Comparison of ENCODE assay signal across 9 cellular contexts in the genomic region with DNA sequence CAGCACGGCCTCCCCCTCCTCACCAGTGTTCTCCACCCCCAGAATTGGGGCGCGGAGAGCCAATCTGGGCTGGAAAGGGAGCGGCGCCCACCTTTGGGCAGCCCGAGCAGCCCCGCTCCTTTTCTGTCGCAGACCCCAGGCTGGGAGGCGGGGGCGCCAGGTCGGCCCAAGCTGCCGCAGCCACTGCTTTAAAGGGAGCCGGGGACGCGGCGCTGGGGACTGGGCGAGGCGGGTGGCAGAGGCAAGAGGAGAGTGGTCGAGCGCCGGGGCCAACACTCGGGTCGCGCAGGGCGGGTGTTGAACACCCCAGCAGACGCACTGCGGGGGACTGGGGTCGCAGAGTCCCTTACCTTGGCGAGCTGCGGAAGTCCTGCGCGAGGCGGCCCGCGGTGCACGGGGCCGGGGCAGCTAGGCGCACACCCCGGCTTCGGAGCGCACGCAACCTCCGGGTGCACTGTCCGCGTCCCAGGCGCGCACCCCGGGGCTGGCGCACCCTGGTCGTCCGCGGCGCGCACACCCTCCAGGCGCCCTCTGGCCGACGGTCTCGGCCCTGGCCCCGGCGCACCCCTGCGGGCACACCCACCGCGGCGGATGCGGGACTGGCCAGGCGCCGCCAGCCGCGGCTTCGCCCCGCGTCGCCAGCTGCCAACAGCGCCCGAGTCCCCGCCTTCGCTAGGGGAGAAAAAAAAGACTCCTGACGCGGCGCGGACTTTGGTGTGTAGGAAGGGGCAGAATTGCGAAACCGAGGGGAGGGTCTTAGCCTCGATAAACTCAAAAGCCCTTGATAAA. TPM values are rescaled to one million over a fixed set of nuclear protein-coding genes. Genes with fewer than 3 reads are reported as not detected.
DNase-seq lines count a peak whose midpoint lies in the region; ATAC-seq, FAIRE-seq and TF ChIP-seq lines count a peak whose summit lies in the region.
"Had no signal": no experiment of that assay in that cellular context is flagged by ENCODE, and none has a peak within 500 bp of the region (broad histone marks: within the 10 kb centered on the region; RNA-seq: fewer than 3 reads in every experiment).

A gene (minus strand): TSS at position 679 of the 789 bp plus-strand sequence. CDS start 37,870 bp downstream, outside the sequence.

- no peak within 1 kb of the TSS for H4K5ac ChIP-seq in H1 (ENCODE audit: insufficient read length, low read depth, low read length)

- peak within 1 kb of the TSS; percentile 29; the same call in 1 of the 2 replicates for H4K8ac ChIP-seq in H1 (ENCODE audit: extremely low read depth, insufficient read depth, low read length)

- TF ChIP-seq CTCF in H1 (IDR thresholded peaks at IDR 0.05; ENCODE audit: control extremely low read depth in 1 of 3, insufficient read depth in 1 of 3, low read depth in 1 of 3, low read length in 3 of 3) (peak in 1 of 3 experiments; percentile 6; a peak in 1 of 4 replicates), vagina (IDR thresholded peaks at IDR 0.05) (no peak)

- H2BK5ac ChIP-seq in H1 (ENCODE audit: low read depth, low read length), result no peak within 1 kb of the TSS

- TF ChIP-seq RAD21 in H1 (IDR thresholded peaks at IDR 0.05 in 1 of 2, conservative IDR thresholded peaks at IDR 0.05 in 1 of 2; ENCODE audit: low read depth in 2 of 2, low read length in 2 of 2), result no peak

- no peak within 1 kb of the TSS for H3K56ac ChIP-seq in H1 (replicated peaks; ENCODE audit: insufficient read length, low read depth, low read length)

- peak within 1 kb of the TSS; percentile 70 to 88 for H3K4me2 ChIP-seq in H1 (ENCODE audit: insufficient read depth in 1 of 2, low read depth in 2 of 2, low read length in 2 of 2)

- no peaks in the 10 kb centered on the region for H3K79me2 ChIP-seq in H1 (ENCODE audit: control insufficient read depth in 1 of 2, insufficient read depth in 2 of 2, low read length in 2 of 2)

- peak; percentile 53 for ATAC-seq in Right ventricle myocardium inferior

- H2BK15ac ChIP-seq in H1 (ENCODE audit: low read length), result no peak within 1 kb of the TSS; the same call in 1 of the 2 replicates

- H3K4me3 ChIP-seq in H1 (ENCODE audit: extremely low read depth in 1 of 4, insufficient read depth in 2 of 4, low read depth in 3 of 4, low read length in 4 of 4) (peak within 1 kb of the TSS; percentile 47 to 78 (median 66)), mucosa of rectum (ENCODE audit: low read length in 2 of 2) (peak within 1 kb of the TSS; percentile 55 to 61), vagina (peak within 1 kb of the TSS; percentile 31 to 51)
- H3K4me3 ChIP-seq: uterus had no signal

- TF ChIP-seq POLR2A in H1 (IDR thresholded peaks at IDR 0.05; ENCODE audit: control extremely low read depth in 1 of 2, low read depth in 2 of 2, low read length in 2 of 2) (no peak), vagina (IDR thresholded peaks at IDR 0.05) (no peak)

- no peak within 1 kb of the TSS; the same call in 1 of the 2 replicates for H2BK12ac ChIP-seq in H1 (ENCODE audit: low read depth, low read length)

- peaks cover 0 to 2% of the 10 kb centered on the region in 2 experiments for H4K20me1 ChIP-seq in H1 (replicated peaks in 1 of 2; ENCODE audit: control insufficient read depth in 1 of 2, insufficient read depth in 2 of 2, low read length in 2 of 2)

- H2BK120ac ChIP-seq in H1 (replicated peaks; ENCODE audit: low read depth, low read length), result no peak within 1 kb of the TSS

- H2AK5ac ChIP-seq in H1 (ENCODE audit: low read depth, low read length), result no peak within 1 kb of the TSS; the same call in 1 of the 2 replicates

- no peak for FAIRE-seq in H1 (lab: Jason Lieb, UNC)

- H3K27me3 ChIP-seq in H1 (replicated peaks in 1 of 4; ENCODE audit: control insufficient read depth in 3 of 4, extremely low read depth in 1 of 4, insufficient read depth in 3 of 4, low read length in 3 of 4), result peaks cover 24 to 45% (median 38%) of the 10 kb centered on the region in 4 experiments
- H3K27me3 ChIP-seq in mucosa of rectum (ENCODE audit: control insufficient read depth in 2 of 2, insufficient read depth in 2 of 2, low read length in 2 of 2), result peaks cover 3 to 5% of the 10 kb centered on the region in 2 donors
- H3K27me3 ChIP-seq in vagina, result no peaks in the 10 kb centered on the region

- no peaks in the 10 kb centered on the region; a peak in 1 of 7 replicates for H3K4me1 ChIP-seq in H1 (replicated peaks in 1 of 4; ENCODE audit: control insufficient read depth in 3 of 4, insufficient read depth in 4 of 4, low read length in 3 of 4)
- peaks cover 0 to 2% of the 10 kb centered on the region in 2 donors for H3K4me1 ChIP-seq in mucosa of rectum (ENCODE audit: control insufficient read depth in 2 of 2, insufficient read depth in 2 of 2, low read length in 2 of 2)
- H3K4me1 ChIP-seq in vagina, result peaks cover 8% of the 10 kb centered on the region

- CTCF ChIA-PET in H1 (lab: Charles Lee; ENCODE audit: partially characterized antibody), result interaction anchor here (0.7 to 1.6 kb wide), 11 partner anchors 11 to 73 kb away, joined by 3 to 6 read pairs (median 3); no protein-coding TSS in a partner anchor

- no peak within 1 kb of the TSS for H2BK20ac ChIP-seq in H1 (ENCODE audit: low read length)

- no peaks in the 10 kb centered on the region for H3K79me1 ChIP-seq in H1 (ENCODE audit: low read depth, low read length)

- no peak within 1 kb of the TSS for H3K27ac ChIP-seq in H1 (ENCODE audit: low read depth, low read length)
- no peak within 1 kb of the TSS for H3K27ac ChIP-seq in mucosa of rectum (ENCODE audit: low read depth in 2 of 2, low read length in 2 of 2)
- H3K27ac ChIP-seq in vagina, result no peak within 1 kb of the TSS
- H3K27ac ChIP-seq: uterus had no signal

- H3K18ac ChIP-seq in H1 (ENCODE audit: extremely low read depth, low read length), result no peak within 1 kb of the TSS; the same call in 1 of the 2 replicates

- H3K36me3 ChIP-seq in H1 (ENCODE audit: control insufficient read depth in 2 of 4, insufficient read depth in 4 of 4, low read length in 3 of 4), result no peaks in the 10 kb centered on the region
- H3K36me3 ChIP-seq in mucosa of rectum (ENCODE audit: control insufficient read depth in 2 of 2, insufficient read depth in 2 of 2, low read length in 2 of 2), result no peaks in the 10 kb centered on the region
- H3K36me3 ChIP-seq in vagina, result no peaks in the 10 kb centered on the region
- H3K36me3 ChIP-seq: uterus had no signal

- no peak within 1 kb of the TSS for H3K4ac ChIP-seq in H1 (replicated peaks; ENCODE audit: insufficient read length, low read depth, low read length)

- intact Hi-C loops in Right ventricle myocardium inferior (cut with DNase I), result no loop called here
- intact Hi-C loops in cardiac septum (cut with DNase I), result no loop called here
- intact Hi-C loops in vagina (cut with DNase I), result no loop called here

- no peak for TF ChIP-seq EP300 in H1 (IDR thresholded peaks at IDR 0.05; ENCODE audit: borderline replicate concordance in 1 of 2, low read depth in 2 of 2, low read length in 2 of 2)

- POLR2A ChIA-PET in H1 (lab: Charles Lee; ENCODE audit: partially characterized antibody), result interaction anchor here (0.6 to 1.5 kb wide), 8 partner anchors 11 to 120 kb away, joined by 3 to 12 read pairs (median 4); no protein-coding TSS in a partner anchor

- H4K91ac ChIP-seq in H1 (replicated peaks; ENCODE audit: insufficient read length, low read length), result no peak within 1 kb of the TSS

- DNase-seq in Right ventricle myocardium inferior (ENCODE audit: missing footprints), result no peak
- DNase-seq in cardiac septum (ENCODE audit: low spot score), result no peak
- peak in 1 of 2 experiments; percentile 78 for DNase-seq in H1 (ENCODE audit: low read depth in 1 of 2, low spot score in 2 of 2)
- no peak for DNase-seq in vagina (ENCODE audit: extremely low spot score in 2 of 2)
- no peak for DNase-seq in NCI-H446 treated with DMSO at 0.1 percent for 48 hours (lab: John Stamatoyannopoulos, UW)
- no peak for DNase-seq in NCI-H226
- DNase-seq in NCI-H774 (lab: John Stamatoyannopoulos, UW), result no peak
- DNase-seq: uterus had no signal

- peak within 1 kb of the TSS; percentile 39; the same call in 1 of the 2 replicates for H2AFZ ChIP-seq in H1 (ENCODE audit: low read length)

- H3K9me3 ChIP-seq in H1 (ENCODE audit: insufficient read depth in 2 of 2, low read depth in 1 of 2, low read length in 1 of 2), result no peaks in the 10 kb centered on the region; a peak in 1 of 4 replicates
- H3K9me3 ChIP-seq in mucosa of rectum (ENCODE audit: control insufficient read depth in 2 of 2, low read length in 2 of 2), result no peaks in the 10 kb centered on the region
- no peaks in the 10 kb centered on the region for H3K9me3 ChIP-seq in vagina
- H3K9me3 ChIP-seq: uterus had no signal

- H3K23ac ChIP-seq in H1 (ENCODE audit: insufficient read length), result no peak within 1 kb of the TSS

- H3K9ac ChIP-seq in H1 (replicated peaks in 1 of 4; ENCODE audit: extremely low read depth in 1 of 4, low read depth in 3 of 4, low read length in 3 of 4) (peak within 1 kb of the TSS in 1 of 4 experiments; percentile 13; a peak in 2 of 7 replicates), mucosa of rectum (ENCODE audit: low read depth in 1 of 2, low read length in 2 of 2) (peak within 1 kb of the TSS in 1 of 2 donors; percentile 51)

- H3K14ac ChIP-seq in H1 (ENCODE audit: insufficient read length), result no peak within 1 kb of the TSS

- H3K23me2 ChIP-seq in H1 (ENCODE audit: low read depth, low read length), result peaks cover 13% of the 10 kb centered on the region

- WGBS in H1 (ENCODE audit: extremely low coverage in 1 of 2, insufficient coverage in 1 of 2, insufficient read length in 1 of 2, insufficient replicate concordance in 2 of 2, low coverage in 1 of 2, low lambda C conversion rate in 2 of 2, missing lambda C conversion rate in 1 of 2), 2 experiments, result 4% methylated on average over 54 of the region's 84 CpGs; no CpG with 5 or more reads in 1 of the 2 experiments

TF ChIP-seq in H1, 55 proteins besides CTCF, POLR2A, EP300 and RAD21 (continues in another document):
- no peak for TF ChIP-seq CBX5 (IDR thresholded peaks at IDR 0.05; ENCODE audit: low read depth, low read length)
- TF ChIP-seq NANOG (IDR thresholded peaks at IDR 0.05; ENCODE audit: insufficient read depth, low read depth, low read length, poor library complexity, severe bottlenecking), result no peak
- no peak for TF ChIP-seq SIRT6 (IDR thresholded peaks at IDR 0.05; ENCODE audit: low read length)
- no peak for TF ChIP-seq JUN (IDR thresholded peaks at IDR 0.05; ENCODE audit: low read depth, low read length)
- peak; percentile 80 for TF ChIP-seq SUZ12 (IDR thresholded peaks at IDR 0.05; ENCODE audit: low read length)
- peak; percentile 82 for TF ChIP-seq EZH2 (IDR thresholded peaks at IDR 0.05; ENCODE audit: low read depth, low read length, severe bottlenecking)

RNA-seq across cellular contexts. Expression of the gene that starts here (rescaled TPM):
- total RNA-seq in Right ventricle myocardium inferior, result 0.95 TPM
- total RNA-seq in cardiac septum, result 0.16 TPM
- 0.22 and 0.23 TPM in 2 replicates for total RNA-seq in H1 (2021; fragmentation: NEBNext Ultra II Directional; extraction: Animal tissue kit (Norgen Biotek cat#: 25700))
- 0.26 and 0.28 TPM in 2 replicates for polyA plus RNA-seq in H1 (2011; rRNA removed)
- polyA plus RNA-seq in H1 (2011; cell fraction: cytosol; rRNA removed), result 0.34 TPM
- 0.31 TPM for polyA plus RNA-seq in H1 (2011; cell fraction: nucleus; rRNA removed)
- polyA plus RNA-seq in H1 (2012, experiment 1 of 2), result 0.25 to 0.51 TPM (median 0.26 TPM) in 4 replicates
- 0.20 TPM for polyA plus RNA-seq in H1 (2012, experiment 2 of 2)
- 0.22 TPM for polyA plus RNA-seq in H1 (2013, experiment 1 of 2)
- 0.11 TPM for polyA plus RNA-seq in H1 (2013, experiment 2 of 2)
- 0.69 and 0.95 TPM in 2 replicates for polyA minus RNA-seq in H1 (2011; rRNA and poly(A)+ RNA removed)
- 0.37 TPM for polyA minus RNA-seq in H1 (2011; cell fraction: cytosol; rRNA and poly(A)+ RNA removed)
- polyA minus RNA-seq in H1 (2011; cell fraction: nucleus; rRNA and poly(A)+ RNA removed), result 0.40 TPM
- total RNA-seq in vagina, result 1.2 TPM

Comparison
In these comparisons a context has a peak if more than half of its experiments do, and no peak if none do; other contexts are left out.
1. Peak in ATAC-seq in Right ventricle myocardium inferior; RNA of the gene not detected or under 1 TPM.